ENCODE assay signal across 8 cellular contexts in the genomic region with DNA sequence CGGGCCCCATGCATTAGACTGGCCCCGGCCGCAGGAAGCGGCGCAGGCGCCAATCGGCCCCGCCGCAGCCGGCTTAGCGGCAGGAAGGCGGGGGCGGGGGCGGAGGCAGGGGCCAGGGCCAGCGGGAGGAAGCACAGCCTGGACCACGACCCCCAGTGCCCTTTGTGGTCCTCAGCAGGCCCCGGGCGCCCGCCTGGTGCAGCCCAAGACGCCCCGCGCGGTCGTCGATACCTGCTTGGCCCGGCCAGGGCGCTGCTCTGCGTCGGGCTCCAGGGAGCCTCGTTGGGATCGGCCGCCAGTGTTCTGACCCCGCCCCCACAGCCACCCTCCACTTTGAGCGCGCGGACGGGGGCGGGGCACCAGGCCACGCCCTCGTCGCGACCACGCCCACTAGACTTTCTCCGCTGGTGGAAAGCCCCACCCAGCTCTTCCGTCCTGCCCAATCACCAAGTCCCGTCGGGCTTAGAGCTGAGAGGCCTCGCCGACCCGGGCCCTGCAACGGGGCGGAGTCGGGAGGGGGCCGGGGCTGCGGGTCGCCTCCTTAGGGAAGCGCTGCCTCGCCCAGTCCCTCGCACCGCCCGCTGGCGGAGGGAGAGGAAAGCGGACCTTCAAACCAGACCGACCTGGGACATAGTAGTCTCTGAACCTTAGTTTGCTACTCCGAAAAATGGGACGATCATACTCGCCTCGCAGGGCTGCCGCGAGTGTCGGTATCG. TPM values are rescaled to one million over a fixed set of nuclear protein-coding genes. Genes with fewer than 3 reads are reported as not detected.
DNase-seq lines count a peak whose midpoint lies in the region; ATAC-seq and TF ChIP-seq lines count a peak whose summit lies in the region.

A gene with protein sequence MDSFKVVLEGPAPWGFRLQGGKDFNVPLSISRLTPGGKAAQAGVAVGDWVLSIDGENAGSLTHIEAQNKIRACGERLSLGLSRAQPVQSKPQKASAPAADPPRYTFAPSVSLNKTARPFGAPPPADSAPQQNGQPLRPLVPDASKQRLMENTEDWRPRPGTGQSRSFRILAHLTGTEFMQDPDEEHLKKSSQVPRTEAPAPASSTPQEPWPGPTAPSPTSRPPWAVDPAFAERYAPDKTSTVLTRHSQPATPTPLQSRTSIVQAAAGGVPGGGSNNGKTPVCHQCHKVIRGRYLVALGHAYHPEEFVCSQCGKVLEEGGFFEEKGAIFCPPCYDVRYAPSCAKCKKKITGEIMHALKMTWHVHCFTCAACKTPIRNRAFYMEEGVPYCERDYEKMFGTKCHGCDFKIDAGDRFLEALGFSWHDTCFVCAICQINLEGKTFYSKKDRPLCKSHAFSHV (minus strand): TSS at position 308 of the 716 bp plus-strand sequence. CDS start 1,092 bp downstream, outside the sequence.

- H3K9me2 ChIP-seq in PC-3 (replicated peaks; ENCODE audit: low read length): no peaks in the 10 kb centered on the region

- peak; percentile 24; the same call in 1 of the 2 replicates for TF ChIP-seq CTCF in PC-3 (conservative IDR thresholded peaks at IDR 0.05; ENCODE audit: low read depth, low read length)
- TF ChIP-seq CTCF in epithelial cell of proximal tubule (conservative IDR thresholded peaks at IDR 0.05; ENCODE audit: low read depth, low read length): no peak

- peak within 1 kb of the TSS; percentile 84 for H3K9ac ChIP-seq in PC-3 (ENCODE audit: low read length)
- H3K9ac ChIP-seq in mucosa of stomach (ENCODE audit: low read length): peak within 1 kb of the TSS; percentile 74

- CTCF ChIA-PET in PC-3 (lab: Charles Lee): interaction anchor here (0.6 to 1.4 kb wide), 6 partner anchors 40 to 185 kb away, joined by 3 to 7 read pairs (median 4); no protein-coding TSS in a partner anchor

- DNase-seq in DMS153 (lab: John Stamatoyannopoulos, UW): peak; percentile 74
- peak; percentile 91 for DNase-seq in Jurkat, Clone E6-1 (ENCODE audit: low read depth, low spot score)
- peak; percentile 98 for DNase-seq in PC-3
- peak; percentile 96 for DNase-seq in activated T-cell treated with anti-CD3 and anti-CD28 coated beads for 48 hours (ENCODE audit: low read depth)
- DNase-seq in epithelial cell of proximal tubule (ENCODE audit: low read depth): peak; percentile 69
- DNase-seq in stimulated activated CD8-positive, alpha-beta memory T cell treated with anti-CD3 and anti-CD28 coated beads, Interleukin-7, amount 100 ng/mL, for 1 hour (ENCODE audit: low read depth in 2 of 2): peak; percentile 84 to 89

- peaks cover 4% of the 10 kb centered on the region for H3F3A ChIP-seq in PC-3 (ENCODE audit: low read length, unreplicated experiment)

- intact Hi-C loops in PC-3 (cut with micrococcal nuclease): loop anchor here (1.0 to 5.0 kb wide), 4 partner anchors 26 to 195 kb away; a partner anchor contains a TSS

- H3K36me3 ChIP-seq in PC-3 (ENCODE audit: low read depth, low read length) (peaks cover 13% of the 10 kb centered on the region), mucosa of stomach (ENCODE audit: control insufficient read depth, insufficient read depth, low read length) (no peaks in the 10 kb centered on the region)

- peaks cover 8% of the 10 kb centered on the region; the same call in 1 of the 2 replicates for H4K20me1 ChIP-seq in PC-3 (ENCODE audit: low read length)

- H3K4me2 ChIP-seq in PC-3 (ENCODE audit: low read length): peak within 1 kb of the TSS; percentile 99

- peak within 1 kb of the TSS; percentile 93 for H3K27ac ChIP-seq in PC-3 (ENCODE audit: low read length)

- H3K79me2 ChIP-seq in PC-3 (ENCODE audit: low read length): peaks cover 39% of the 10 kb centered on the region

- H3K9me3 ChIP-seq in PC-3 (ENCODE audit: low read length) (no peaks in the 10 kb centered on the region), mucosa of stomach (ENCODE audit: control insufficient read depth, low read length) (no peaks in the 10 kb centered on the region)

- BruUV-seq in PC-3 (replicated peaks; lab: Mats Ljungman, UMichigan): no TSS peak

- H3K27me3 ChIP-seq in PC-3 (ENCODE audit: low read length): no peaks in the 10 kb centered on the region
- H3K27me3 ChIP-seq in mucosa of stomach (ENCODE audit: control insufficient read depth, insufficient read depth, low read length): peaks cover 19% of the 10 kb centered on the region

- peak within 1 kb of the TSS; percentile 88 for H2AFZ ChIP-seq in PC-3 (ENCODE audit: low read length)

- H3K4me3 ChIP-seq in Jurkat, Clone E6-1 (ENCODE audit: low read length): peak within 1 kb of the TSS; percentile 60
- H3K4me3 ChIP-seq in PC-3 (ENCODE audit: low read length): peak within 1 kb of the TSS; percentile 76
- H3K4me3 ChIP-seq in epithelial cell of proximal tubule (ENCODE audit: low read depth, low read length): peak within 1 kb of the TSS; percentile 89
- H3K4me3 ChIP-seq in mucosa of stomach (ENCODE audit: low read length): peak within 1 kb of the TSS; percentile 80

- ATAC-seq in GM21576 (IDR thresholded peaks at IDR 0.05; ENCODE audit: unreplicated experiment) (peak; percentile 73), PC-3 (peak; percentile 66)

- POLR2A ChIA-PET in PC-3 (lab: Charles Lee; ENCODE audit: unreplicated experiment): interaction anchor here (0.6 to 1.0 kb wide), 8 partner anchors 25 to 118 kb away, joined by 3 to 6 read pairs (median 3); no protein-coding TSS in a partner anchor

- H3K4me1 ChIP-seq in PC-3 (ENCODE audit: insufficient read depth, low read length) (peaks cover 41% of the 10 kb centered on the region), mucosa of stomach (ENCODE audit: control insufficient read depth, insufficient read depth, low read length) (peaks cover 47% of the 10 kb centered on the region)

RNA-seq across cellular contexts. Expression of the gene that starts here (rescaled TPM):
- 43.2 TPM for polyA plus RNA-seq in Jurkat, Clone E6-1 (2012; ENCODE audit: insufficient read depth, insufficient read length)
- total RNA-seq in PC-3 (2014; rRNA removed) (159 and 195 TPM in 2 replicates), epithelial cell of proximal tubule (286 and 420 TPM in 2 replicates)

Comparison
In these comparisons a context has a peak if more than half of its experiments do, and no peak if none do; other contexts are left out.
1. Peak in every context shown above with its lines: DNase-seq, ATAC-seq, H3K4me3 ChIP-seq and H3K27ac ChIP-seq.